32 cellular contexts compared by ENCODE assay signal in genomic region chr7:111595780-111596179, GRCh38.
"Had no signal": no experiment of that assay in that cellular context is flagged by ENCODE, and none has a peak within 500 bp of the region (broad histone marks: within the 10 kb centered on the region; RNA-seq: fewer than 3 reads in every experiment).

No MANE protein-coding gene starts in this region.

- H3K36me3 ChIP-seq: ascending aorta, cardiac muscle cell had no signal

- H3K4me1 ChIP-seq: ascending aorta had no signal

- H3K4me3 ChIP-seq: ascending aorta, cardiac muscle cell had no signal

- ATAC-seq: activated CD4-positive, alpha-beta T cell treated with anti-CD3 and anti-CD28 coated beads for 36 hours; activated CD4-positive, CD25-positive, alpha-beta regulatory T cell treated with anti-CD3 and anti-CD28 coated beads, Interleukin-2, amount 50 U/mL, for 24 hours; activated CD8-positive, alpha-beta memory T cell treated with anti-CD3 and anti-CD28 coated beads, Interleukin-2, amount 10 ng/mL, durations not matched to agents 7 days and 5 days; activated CD8-positive, alpha-beta T cell treated with anti-CD3 and anti-CD28 coated beads, Interleukin-2, amount 10 ng/mL, durations not matched to agents 7 days and 5 days; activated naive CD8-positive, alpha-beta T cell treated with anti-CD3 and anti-CD28 coated beads, Interleukin-2, amount 50 U/mL, for 24 hours had no signal

- FAIRE-seq: bronchial epithelial cell, TTC549 had no signal

- DNase-seq: activated CD4-positive, alpha-beta memory T cell treated with anti-CD3 and anti-CD28 coated beads, Interleukin-2, amount 10 ng/mL, durations not matched to agents 7 days and 5 days; activated CD4-positive, alpha-beta T cell treated with anti-CD3 and anti-CD28 coated beads for 1 hour; activated CD4-positive, alpha-beta T cell treated with anti-CD3 and anti-CD28 coated beads for 36 hours; activated CD4-positive, alpha-beta T cell treated with anti-CD3 and anti-CD28 coated beads for 48 hours; activated CD4-positive, alpha-beta T cell treated with anti-CD3 and anti-CD28 coated beads, Interleukin-2, amount 10 ng/mL, durations not matched to agents 7 days and 5 days; activated CD4-positive, alpha-beta T cell treated with anti-CD3 and anti-CD28 coated beads, Interleukin-2, amount 50 U/mL, for 48 hours; activated CD4-positive, CD25-positive, alpha-beta regulatory T cell; activated CD8-positive, alpha-beta memory T cell treated with anti-CD3 and anti-CD28 coated beads for 24 hours; activated CD8-positive, alpha-beta memory T cell treated with anti-CD3 and anti-CD28 coated beads, Interleukin-2, amount 10 ng/mL, durations not matched to agents 7 days and 5 days; activated CD8-positive, alpha-beta memory T cell treated with anti-CD3 and anti-CD28 coated beads, Interleukin-2, amount 50 U/mL, for 48 hours; activated CD8-positive, alpha-beta T cell treated with anti-CD3 and anti-CD28 coated beads, Interleukin-2, amount 10 ng/mL, durations not matched to agents 7 days and 5 days; activated effector memory CD4-positive, alpha-beta T cell treated with Interleukin-2 at 50 U/mL for 16 hours; activated gamma-delta T cell; activated naive CD4-positive, alpha-beta T cell treated with anti-CD3 and anti-CD28 coated beads, Interleukin-2, amount 10 ng/mL, durations not matched to agents 7 days and 5 days; activated naive CD4-positive, alpha-beta T cell treated with Interleukin-2 at 50 U/mL for 16 hours; activated naive CD8-positive, alpha-beta T cell treated with anti-CD3 and anti-CD28 coated beads, Interleukin-2, amount 10 ng/mL, durations not matched to agents 7 days and 5 days; activated naive CD8-positive, alpha-beta T cell treated with anti-CD3 and anti-CD28 coated beads, Interleukin-2, amount 50 U/mL, for 24 hours; activated T-cell treated with anti-CD3 and anti-CD28 coated beads, Interleukin-2, amount 50 U/mL, for 24 hours; activated T-cell treated with anti-CD3 and anti-CD28 coated beads, Interleukin-2, amount 50 U/mL, for 48 hours; amygdala; anterior cingulate cortex; caudate nucleus; cerebellar nuclear complex; T-helper 1 cell; T-helper 2 cell; T-helper 9 cell had no signal

- H3K9me3 ChIP-seq: ascending aorta had no signal

- H3K27me3 ChIP-seq: ascending aorta, cardiac muscle cell had no signal

- H3K27ac ChIP-seq: ascending aorta, cardiac muscle cell, VCaP had no signal
